ENCODE assay signal across 1 cellular context in the genomic region with DNA sequence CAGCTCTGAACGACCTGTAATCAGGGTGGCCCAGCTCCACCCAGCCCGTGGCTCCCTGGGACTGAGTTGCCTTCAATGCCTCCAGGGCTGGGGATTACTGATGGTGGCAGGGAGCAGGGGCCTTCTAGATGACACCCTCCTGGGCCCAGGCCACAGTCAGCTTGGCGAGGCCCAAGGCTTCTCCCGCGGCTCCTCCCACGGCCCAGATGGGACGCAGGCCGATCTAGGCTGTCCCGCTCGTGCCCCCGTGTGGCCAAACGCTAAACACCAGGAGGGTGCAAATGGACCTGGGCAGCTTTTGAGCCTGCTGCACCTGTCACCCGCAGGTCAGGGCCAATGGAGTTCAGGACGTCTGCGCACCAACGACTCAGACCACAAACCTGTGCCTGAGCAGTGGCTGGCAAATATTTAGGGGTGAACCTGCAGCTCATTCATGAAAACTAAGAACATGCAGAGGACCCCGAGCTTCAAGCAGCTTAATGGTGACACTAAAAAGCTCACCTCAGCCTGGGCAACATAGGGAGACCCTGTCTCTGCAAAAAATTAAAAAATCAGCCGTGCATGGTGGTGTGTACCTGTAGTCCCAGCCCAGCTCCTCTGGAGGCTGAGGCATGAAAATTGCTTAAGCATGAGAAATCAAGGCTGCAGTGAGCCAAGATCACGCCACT.
TF ChIP-seq lines count a peak whose summit lies in the region.

No MANE protein-coding gene starts in this region.

TF ChIP-seq in HepG2, 621 proteins besides CTCF, POLR2A, EP300 and RAD21 (continued from another document and continues in another):
- TF ChIP-seq ZGPAT (CRISPR knock-in tag; IDR thresholded peaks at IDR 0.05) (peak; percentile 61; the same call in 1 of the 2 replicates), SOX6 (IDR thresholded peaks at IDR 0.05) (no peak), SOX6 (CRISPR knock-in tag; IDR thresholded peaks at IDR 0.05) (peak; percentile 70; the same call in 1 of the 2 replicates), EHMT2 (IDR thresholded peaks at IDR 0.05; ENCODE audit: borderline replicate concordance, low read depth, low read length) (no peak), PRPF4 (IDR thresholded peaks at IDR 0.05; ENCODE audit: low read depth, low read length, poor library complexity, severe bottlenecking) (no peak), ZNF484 (CRISPR knock-in tag; IDR thresholded peaks at IDR 0.05; ENCODE audit: borderline replicate concordance, low read depth) (no peak), SMAD3 (CRISPR knock-in tag; IDR thresholded peaks at IDR 0.05) (0 out of 2 replicates have a peak, but pooled peaks have one; percentile 42), CEBPB (IDR thresholded peaks at IDR 0.05; ENCODE audit: borderline replicate concordance, low read depth, low read length) (no peak), YY1 (IDR thresholded peaks at IDR 0.05; ENCODE audit: insufficient read depth, insufficient replicate concordance, low read depth, low read length) (peak; percentile 69), ZNF574 (CRISPR knock-in tag; IDR thresholded peaks at IDR 0.05) (peak; percentile 57), ZNF781 (CRISPR knock-in tag; IDR thresholded peaks at IDR 0.05; ENCODE audit: borderline replicate concordance, not compliant biosample characterization) (no peak), ZNF350 (CRISPR knock-in tag; IDR thresholded peaks at IDR 0.05; ENCODE audit: borderline replicate concordance, low read depth) (peak; percentile 66; the same call in 1 of the 2 replicates), ZNF138 (CRISPR knock-in tag; IDR thresholded peaks at IDR 0.05; ENCODE audit: low read depth) (no peak), HOXA9 (CRISPR knock-in tag; IDR thresholded peaks at IDR 0.05; ENCODE audit: borderline replicate concordance) (no peak), FOXO1 (CRISPR knock-in tag; IDR thresholded peaks at IDR 0.05) (peak; percentile 68; the same call in 1 of the 2 replicates), NR2F1 (CRISPR knock-in tag; IDR thresholded peaks at IDR 0.05) (peak in 1 of 2 experiments; percentile 33; a peak in 1 of 4 replicates), ZNF558 (CRISPR knock-in tag; IDR thresholded peaks at IDR 0.05; ENCODE audit: borderline replicate concordance) (no peak), XRCC5 (optimal IDR thresholded peaks at IDR 0.05; ENCODE audit: low read length) (peak; percentile 67), NFIB (CRISPR knock-in tag; IDR thresholded peaks at IDR 0.05; ENCODE audit: borderline replicate concordance) (no peak), ZMYM4 (CRISPR knock-in tag; IDR thresholded peaks at IDR 0.05) (peak; percentile 61; the same call in 1 of the 2 replicates), ZNF224 (CRISPR knock-in tag; IDR thresholded peaks at IDR 0.05) (peak; percentile 57; the same call in 1 of the 2 replicates), ZSCAN20 (CRISPR knock-in tag; IDR thresholded peaks at IDR 0.05; ENCODE audit: borderline replicate concordance) (no peak), TARDBP (CRISPR knock-in tag; IDR thresholded peaks at IDR 0.05) (0 out of 2 replicates have a peak, but pooled peaks have one; percentile 62), MLLT10 (CRISPR knock-in tag; IDR thresholded peaks at IDR 0.05) (no peak), ATF2 (CRISPR knock-in tag; IDR thresholded peaks at IDR 0.05) (peak; percentile 46; the same call in 1 of the 2 replicates), CHD4 (IDR thresholded peaks at IDR 0.05; ENCODE audit: borderline replicate concordance, low read length) (no peak), ARID4A (CRISPR knock-in tag; IDR thresholded peaks at IDR 0.05; ENCODE audit: borderline replicate concordance) (peak; percentile 47; the same call in 1 of the 2 replicates), HNRNPUL1 (IDR thresholded peaks at IDR 0.05; ENCODE audit: low read depth, low read length) (no peak), NR2C2 (CRISPR knock-in tag; IDR thresholded peaks at IDR 0.05; ENCODE audit: borderline replicate concordance) (peak; percentile 51; the same call in 1 of the 2 replicates), BATF2 (CRISPR knock-in tag; IDR thresholded peaks at IDR 0.05) (no peak), CBX5 (CRISPR knock-in tag; IDR thresholded peaks at IDR 0.05; ENCODE audit: borderline replicate concordance) (peak; percentile 64; the same call in 1 of the 2 replicates), ZNF746 (CRISPR knock-in tag; IDR thresholded peaks at IDR 0.05) (no peak)
- TF ChIP-seq, protein P1, sequence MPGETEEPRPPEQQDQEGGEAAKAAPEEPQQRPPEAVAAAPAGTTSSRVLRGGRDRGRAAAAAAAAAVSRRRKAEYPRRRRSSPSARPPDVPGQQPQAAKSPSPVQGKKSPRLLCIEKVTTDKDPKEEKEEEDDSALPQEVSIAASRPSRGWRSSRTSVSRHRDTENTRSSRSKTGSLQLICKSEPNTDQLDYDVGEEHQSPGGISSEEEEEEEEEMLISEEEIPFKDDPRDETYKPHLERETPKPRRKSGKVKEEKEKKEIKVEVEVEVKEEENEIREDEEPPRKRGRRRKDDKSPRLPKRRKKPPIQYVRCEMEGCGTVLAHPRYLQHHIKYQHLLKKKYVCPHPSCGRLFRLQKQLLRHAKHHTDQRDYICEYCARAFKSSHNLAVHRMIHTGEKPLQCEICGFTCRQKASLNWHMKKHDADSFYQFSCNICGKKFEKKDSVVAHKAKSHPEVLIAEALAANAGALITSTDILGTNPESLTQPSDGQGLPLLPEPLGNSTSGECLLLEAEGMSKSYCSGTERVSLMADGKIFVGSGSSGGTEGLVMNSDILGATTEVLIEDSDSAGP (CRISPR knock-in tag; IDR thresholded peaks at IDR 0.05; ENCODE audit: borderline replicate concordance): peak; percentile 87
- TF ChIP-seq, protein P2, sequence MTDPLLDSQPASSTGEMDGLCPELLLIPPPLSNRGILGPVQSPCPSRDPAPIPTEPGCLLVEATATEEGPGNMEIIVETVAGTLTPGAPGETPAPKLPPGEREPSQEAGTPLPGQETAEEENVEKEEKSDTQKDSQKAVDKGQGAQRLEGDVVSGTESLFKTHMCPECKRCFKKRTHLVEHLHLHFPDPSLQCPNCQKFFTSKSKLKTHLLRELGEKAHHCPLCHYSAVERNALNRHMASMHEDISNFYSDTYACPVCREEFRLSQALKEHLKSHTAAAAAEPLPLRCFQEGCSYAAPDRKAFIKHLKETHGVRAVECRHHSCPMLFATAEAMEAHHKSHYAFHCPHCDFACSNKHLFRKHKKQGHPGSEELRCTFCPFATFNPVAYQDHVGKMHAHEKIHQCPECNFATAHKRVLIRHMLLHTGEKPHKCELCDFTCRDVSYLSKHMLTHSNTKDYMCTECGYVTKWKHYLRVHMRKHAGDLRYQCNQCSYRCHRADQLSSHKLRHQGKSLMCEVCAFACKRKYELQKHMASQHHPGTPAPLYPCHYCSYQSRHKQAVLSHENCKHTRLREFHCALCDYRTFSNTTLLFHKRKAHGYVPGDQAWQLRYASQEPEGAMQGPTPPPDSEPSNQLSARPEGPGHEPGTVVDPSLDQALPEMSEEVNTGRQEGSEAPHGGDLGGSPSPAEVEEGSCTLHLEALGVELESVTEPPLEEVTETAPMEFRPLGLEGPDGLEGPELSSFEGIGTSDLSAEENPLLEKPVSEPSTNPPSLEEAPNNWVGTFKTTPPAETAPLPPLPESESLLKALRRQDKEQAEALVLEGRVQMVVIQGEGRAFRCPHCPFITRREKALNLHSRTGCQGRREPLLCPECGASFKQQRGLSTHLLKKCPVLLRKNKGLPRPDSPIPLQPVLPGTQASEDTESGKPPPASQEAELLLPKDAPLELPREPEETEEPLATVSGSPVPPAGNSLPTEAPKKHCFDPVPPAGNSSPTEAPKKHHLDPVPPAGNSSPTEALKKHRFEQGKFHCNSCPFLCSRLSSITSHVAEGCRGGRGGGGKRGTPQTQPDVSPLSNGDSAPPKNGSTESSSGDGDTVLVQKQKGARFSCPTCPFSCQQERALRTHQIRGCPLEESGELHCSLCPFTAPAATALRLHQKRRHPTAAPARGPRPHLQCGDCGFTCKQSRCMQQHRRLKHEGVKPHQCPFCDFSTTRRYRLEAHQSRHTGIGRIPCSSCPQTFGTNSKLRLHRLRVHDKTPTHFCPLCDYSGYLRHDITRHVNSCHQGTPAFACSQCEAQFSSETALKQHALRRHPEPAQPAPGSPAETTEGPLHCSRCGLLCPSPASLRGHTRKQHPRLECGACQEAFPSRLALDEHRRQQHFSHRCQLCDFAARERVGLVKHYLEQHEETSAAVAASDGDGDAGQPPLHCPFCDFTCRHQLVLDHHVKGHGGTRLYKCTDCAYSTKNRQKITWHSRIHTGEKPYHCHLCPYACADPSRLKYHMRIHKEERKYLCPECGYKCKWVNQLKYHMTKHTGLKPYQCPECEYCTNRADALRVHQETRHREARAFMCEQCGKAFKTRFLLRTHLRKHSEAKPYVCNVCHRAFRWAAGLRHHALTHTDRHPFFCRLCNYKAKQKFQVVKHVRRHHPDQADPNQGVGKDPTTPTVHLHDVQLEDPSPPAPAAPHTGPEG (CRISPR knock-in tag; IDR thresholded peaks at IDR 0.05): no peak
- TF ChIP-seq, protein P3, sequence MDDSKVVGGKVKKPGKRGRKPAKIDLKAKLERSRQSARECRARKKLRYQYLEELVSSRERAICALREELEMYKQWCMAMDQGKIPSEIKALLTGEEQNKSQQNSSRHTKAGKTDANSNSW (CRISPR knock-in tag; IDR thresholded peaks at IDR 0.05; ENCODE audit: borderline replicate concordance): no peak
